Comparison of ENCODE assay signal across 8 cellular contexts in the genomic region with DNA sequence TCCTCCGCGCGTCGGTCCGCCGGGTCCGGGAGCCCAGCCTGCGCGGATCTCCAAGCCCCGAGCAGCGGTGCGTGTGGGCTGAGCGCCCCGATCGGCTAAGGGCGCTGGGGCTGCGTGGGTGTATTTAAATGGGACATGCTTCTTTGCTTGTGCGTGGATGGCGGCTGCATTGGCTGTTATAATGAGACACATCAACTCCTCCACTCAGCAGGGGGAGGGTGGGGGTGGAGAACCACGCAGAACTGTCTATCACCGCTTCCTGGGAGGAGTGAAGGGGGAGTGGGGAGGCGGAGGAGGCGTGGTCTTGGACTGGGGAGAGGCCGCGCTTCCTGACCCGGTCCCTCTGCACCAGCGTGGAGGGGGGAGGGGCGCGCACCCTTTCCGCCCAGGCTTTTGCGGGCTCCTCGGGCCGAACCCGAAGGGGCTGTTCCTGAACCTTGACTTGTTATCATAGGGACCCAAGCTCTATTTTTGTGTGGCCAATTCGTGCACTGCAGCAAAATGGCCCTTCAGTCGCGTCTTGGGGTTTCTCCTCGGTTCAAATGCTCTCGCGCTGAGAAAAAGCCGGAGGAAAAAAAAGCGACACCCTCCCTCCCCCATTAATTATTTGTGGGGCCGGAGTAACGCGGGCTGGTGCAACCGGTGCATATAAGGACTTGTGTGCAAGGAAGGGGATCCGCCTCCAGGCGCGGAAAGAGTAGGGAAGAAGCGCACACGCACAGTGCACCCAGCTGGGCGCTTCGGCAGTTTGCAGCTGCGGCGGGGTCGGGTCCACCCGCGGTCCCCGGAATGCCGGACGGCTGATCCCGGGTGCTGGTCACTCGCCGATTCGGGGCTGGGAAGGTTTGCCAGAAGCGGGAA. TPM values are rescaled to one million over a fixed set of nuclear protein-coding genes. Genes with fewer than 3 reads are reported as not detected.
A peak's percentile ranks its signal among the peaks of the same experiment; 100 is the strongest.
DNase-seq lines count a peak whose midpoint lies in the region; ATAC-seq and TF ChIP-seq lines count a peak whose summit lies in the region.

A gene (minus strand): TSS at position 180 of the 861 bp plus-strand sequence. CDS start 342 bp downstream, outside the sequence.

- no peaks in the 10 kb centered on the region for H3K27me3 ChIP-seq in layer of hippocampus (ENCODE audit: control insufficient read depth, insufficient read depth, low read length)

- H3K4me3 Mint-ChIP-seq in chondrocyte (ENCODE audit: unreplicated experiment), result peak within 1 kb of the TSS; percentile 96

- DNase-seq in AG09319 (ENCODE audit: extremely low read depth, low read depth) (peak; percentile 49), NCI-H226 (peak; percentile 92), chondrocyte (ENCODE audit: low spot score) (peak; percentile 92)
- DNase-seq in activated CD4-positive, alpha-beta T cell treated with anti-CD3 and anti-CD28 coated beads for 24 hours (ENCODE audit: low read depth in 2 of 2), result peak; percentile 91 to 92
- peak; percentile 84 to 96 (median 89) for DNase-seq in stimulated activated CD4-positive, alpha-beta T cell treated with anti-CD3 and anti-CD28 coated beads, Interleukin-1b, Interleukin-23, amount 100 ng/mL, for 24 hours (ENCODE audit: low read depth in 4 of 4, low spot score in 1 of 4)

- TF ChIP-seq CTCF in AG09319 (IDR thresholded peaks at IDR 0.05; ENCODE audit: low read depth, low read length) (peak; percentile 8), chondrocyte (IDR thresholded peaks at IDR 0.05) (peak; percentile 72)

- no peaks in the 10 kb centered on the region for H3K27me3 Mint-ChIP-seq in chondrocyte (ENCODE audit: low read depth)

- H3K27ac Mint-ChIP-seq in chondrocyte (ENCODE audit: unreplicated experiment), result peak within 1 kb of the TSS; percentile 90

- ATAC-seq in GM18907 (IDR thresholded peaks at IDR 0.05; ENCODE audit: unreplicated experiment) (peak; percentile 81), HG03139 (IDR thresholded peaks at IDR 0.05; ENCODE audit: unreplicated experiment) (peak; percentile 80)

- peaks cover 38% of the 10 kb centered on the region for H3K4me1 Mint-ChIP-seq in chondrocyte (ENCODE audit: low read depth)

- no peaks in the 10 kb centered on the region for H3K36me3 Mint-ChIP-seq in chondrocyte (ENCODE audit: low read depth)

- peak within 1 kb of the TSS; percentile 80 for H3K27ac ChIP-seq in layer of hippocampus (ENCODE audit: low read depth, low read length)

- H3K9me3 Mint-ChIP-seq in chondrocyte (ENCODE audit: low read depth), result no peaks in the 10 kb centered on the region

RNA-seq across cellular contexts. Expression of the gene that starts here (rescaled TPM):
- total RNA-seq in chondrocyte, result 16.9 to 18.7 TPM (median 17.5 TPM) in 3 replicates

Comparison
In these comparisons a context has a peak if more than half of its experiments do, and no peak if none do; other contexts are left out.
1. Peak in every context shown above with its lines: DNase-seq, ATAC-seq and H3K27ac ChIP-seq.